Comparison of ENCODE assay signal across 10 cellular contexts in genomic region chr13:48586591-48587103, GRCh38. TPM values are rescaled to one million over a fixed set of nuclear protein-coding genes. Genes with fewer than 3 reads are reported as not detected.
DNase-seq lines count a peak whose midpoint lies in the region; ATAC-seq and TF ChIP-seq lines count a peak whose summit lies in the region.
"Had no signal": no experiment of that assay in that cellular context is flagged by ENCODE, and none has a peak within 500 bp of the region (broad histone marks: within the 10 kb centered on the region; RNA-seq: fewer than 3 reads in every experiment).

No MANE protein-coding gene starts in this region.

- no peak overlapping the region for H4K8ac ChIP-seq in mesendoderm (ENCODE audit: low read depth, low read length)

- no peak overlapping the region for H3K4me3 Mint-ChIP-seq in MCF 10A (ENCODE audit: unreplicated experiment)

- no peak overlapping the region for H2AK5ac ChIP-seq in mesendoderm (ENCODE audit: low read length)

- intact Hi-C loops in breast epithelium (cut with DNase I; ENCODE audit: low total_unique reads) (no loop called here), MCF 10A (cut with micrococcal nuclease) (loop anchor here (10.0 kb wide), 1 partner anchor 782 kb away; no protein-coding TSS in a partner anchor), body of pancreas (cut with DNase I) (loop anchor here (5.0 kb wide), 1 partner anchor 464 kb away; no protein-coding TSS in a partner anchor), aorta (cut with DNase I) (no loop called here)

- TF ChIP-seq CTCF in breast epithelium (IDR thresholded peaks at IDR 0.05), result no peak
- TF ChIP-seq CTCF in MCF 10A (IDR thresholded peaks at IDR 0.05; ENCODE audit: unreplicated experiment), result no peak
- no peak for TF ChIP-seq CTCF in body of pancreas (IDR thresholded peaks at IDR 0.05)

- no peaks in the 10 kb centered on the region for H3K9me3 Mint-ChIP-seq in MCF 10A (ENCODE audit: unreplicated experiment)

- H3K27me3 ChIP-seq in breast epithelium, result no peaks in the 10 kb centered on the region
- H3K27me3 ChIP-seq in body of pancreas, result no peaks in the 10 kb centered on the region
- H3K27me3 ChIP-seq in mesendoderm (ENCODE audit: insufficient read depth, low read length, poor library complexity), result no peaks in the 10 kb centered on the region
- no peaks in the 10 kb centered on the region for H3K27me3 ChIP-seq in aorta (ENCODE audit: control insufficient read depth in 1 of 2, insufficient read depth in 2 of 2, low read length in 1 of 2)

- H2BK120ac ChIP-seq in mesendoderm (ENCODE audit: low read depth, low read length), result no peak overlapping the region

- H3K79me2 ChIP-seq in mesendoderm (ENCODE audit: control insufficient read depth, insufficient read depth, low read length), result no peaks in the 10 kb centered on the region

- DNase-seq in breast epithelium (ENCODE audit: low spot score in 2 of 2), result peak in 1 of 2 donors; percentile 59
- DNase-seq in MCF 10A (ENCODE audit: unreplicated experiment), result no peak
- DNase-seq in body of pancreas, result peak in 1 of 4 donors; percentile 21
- DNase-seq in mesendoderm, result peak; percentile 83
- DNase-seq in aorta, result peak; percentile 73 to 80
- DNase-seq in stimulated activated CD8-positive, alpha-beta memory T cell treated with anti-CD3 and anti-CD28 coated beads, Interleukin-4, amount 100 ng/mL, for 48 hours, result no peak
- DNase-seq in NCI-H2196 (lab: John Stamatoyannopoulos, UW; ENCODE audit: unreplicated experiment), result no peak
- DNase-seq in UCSD-AML1 (lab: John Stamatoyannopoulos, UW; ENCODE audit: unreplicated experiment), result no peak
- DNase-seq: amniotic stem cell, NCI-H2107 had no signal

- H3K4me2 ChIP-seq in mesendoderm (ENCODE audit: low read length), result no peak overlapping the region

- TF ChIP-seq POLR2A in breast epithelium (IDR thresholded peaks at IDR 0.05) (no peak), body of pancreas (IDR thresholded peaks at IDR 0.05) (no peak)

- ATAC-seq in body of pancreas (no peak), aorta (ENCODE audit: low FRiP score) (peak; percentile 45)

- H3K9me3 ChIP-seq in breast epithelium (no peaks in the 10 kb centered on the region), body of pancreas (no peaks in the 10 kb centered on the region), aorta (ENCODE audit: control insufficient read depth, low read length) (no peaks in the 10 kb centered on the region)

- no peak overlapping the region for H2BK15ac ChIP-seq in mesendoderm (replicated peaks; ENCODE audit: low read depth)

- no peak overlapping the region for H3K23ac ChIP-seq in mesendoderm (ENCODE audit: low read length)

- H3K27ac ChIP-seq in breast epithelium (peak overlapping the region; percentile 69 to 77), body of pancreas (peak overlapping the region in 3 of 4 donors; percentile 14 to 38 (median 14)), mesendoderm (ENCODE audit: low read depth, low read length) (peak overlapping the region; percentile 30), aorta (ENCODE audit: low read depth in 1 of 2, low read length in 2 of 2) (no peak overlapping the region)

- no peaks in the 10 kb centered on the region for H3K27me3 Mint-ChIP-seq in MCF 10A (ENCODE audit: insufficient read depth, unreplicated experiment)

- no peak overlapping the region for H3K18ac ChIP-seq in mesendoderm (ENCODE audit: low read length)

- POLR2A ChIA-PET in MCF 10A (lab: Yijun Ruan, JAX), result interaction anchor here (0.8 kb wide), 1 partner anchor 219 kb away, joined by 4 read pairs; no protein-coding TSS in a partner anchor

- 24 to 34% methylated on average over 5 of the region's 5 CpGs for WGBS in body of pancreas, 2 donors
- WGBS in mesendoderm (ENCODE audit: extremely low coverage, insufficient coverage, low lambda C conversion rate), result no CpG with 5 or more reads among the region's 5 CpGs
- 10 to 12% methylated on average over 5 of the region's 5 CpGs for WGBS in aorta, 2 donors

- no peaks in the 10 kb centered on the region for H3K79me1 ChIP-seq in mesendoderm (ENCODE audit: low read length)

- H3K27ac Mint-ChIP-seq in MCF 10A (ENCODE audit: low read depth, unreplicated experiment), result no peak overlapping the region

- H3K36me3 Mint-ChIP-seq in MCF 10A (ENCODE audit: insufficient read depth, unreplicated experiment), result no peaks in the 10 kb centered on the region

- peak overlapping the region; percentile 22 for H3K56ac ChIP-seq in mesendoderm (ENCODE audit: low read length)

- H3K4me1 Mint-ChIP-seq in MCF 10A (ENCODE audit: insufficient read depth, unreplicated experiment), result peaks cover 19% of the 10 kb centered on the region

- no peak overlapping the region for H4K5ac ChIP-seq in mesendoderm (ENCODE audit: low read length)

- no TSS peak for BruUV-seq in MCF 10A (replicated peaks; lab: Mats Ljungman, UMichigan)

- H3K4me3 ChIP-seq in breast epithelium (no peak overlapping the region), body of pancreas (no peak overlapping the region), mesendoderm (ENCODE audit: low read length) (no peak overlapping the region), aorta (ENCODE audit: low read length in 2 of 2) (no peak overlapping the region)

- peaks cover 6 to 10% of the 10 kb centered on the region in 2 donors for H3K4me1 ChIP-seq in breast epithelium
- peaks cover 50% of the 10 kb centered on the region for H3K4me1 ChIP-seq in body of pancreas
- H3K4me1 ChIP-seq in mesendoderm (ENCODE audit: control insufficient read depth, low read depth, low read length), result peaks cover 2% of the 10 kb centered on the region
- peaks cover 0 to 8% of the 10 kb centered on the region in 2 donors for H3K4me1 ChIP-seq in aorta (ENCODE audit: control insufficient read depth in 1 of 2, insufficient read depth in 2 of 2, low read length in 2 of 2)

- CTCF ChIA-PET in MCF 10A (lab: Yijun Ruan, JAX), result interaction anchor here (0.6 kb wide), 1 partner anchor 618 kb away, joined by 3 read pairs; no protein-coding TSS in a partner anchor

- H2BK5ac ChIP-seq in mesendoderm (ENCODE audit: low read length), result peak overlapping the region; percentile 69

- H3K36me3 ChIP-seq in breast epithelium (no peaks in the 10 kb centered on the region), body of pancreas (replicated peaks in 1 of 2; ENCODE audit: insufficient read depth in 1 of 2, low read depth in 2 of 2) (no peaks in the 10 kb centered on the region), mesendoderm (ENCODE audit: control insufficient read depth, insufficient read depth, low read length) (no peaks in the 10 kb centered on the region), aorta (ENCODE audit: control insufficient read depth in 1 of 2, insufficient read depth in 2 of 2, low read length in 1 of 2) (no peaks in the 10 kb centered on the region)

- no peak overlapping the region for H3K9ac ChIP-seq in mesendoderm (ENCODE audit: low read length)

- H3K4ac ChIP-seq in mesendoderm (ENCODE audit: low read depth, low read length), result no peak overlapping the region

RNA-seq across cellular contexts. Expression of gene RCBTB2, which starts 53.8 kb away (rescaled TPM):
- total RNA-seq in breast epithelium (10 to 100 TPM; 10.8 to 16.1 (median 14.9) TPM), MCF 10A (2022) (2.4 TPM in 2 replicates), body of pancreas (1 to 10 TPM; 1.6 to 6.0 TPM), aorta (10 to 100 TPM; 12.6 to 25.7 TPM)
- polyA plus RNA-seq in mesendoderm (2013, experiment 1 of 2), result 8.9 TPM
- 9.0 TPM for polyA plus RNA-seq in mesendoderm (2013, experiment 2 of 2)
- 10 to 100 TPM; 10.9 to 19.8 TPM for polyA plus RNA-seq in aorta

Comparison
In these comparisons a context has a peak if more than half of its experiments do, and no peak if none do; other contexts are left out.
1. intact Hi-C loops: an anchor here in MCF 10A (10.0 kb wide) and body of pancreas (5.0 kb wide); none called in breast epithelium and aorta.
2. DNase-seq: peak in mesendoderm (single experiment) and aorta (2 of 2); none in MCF 10A (single experiment), stimulated activated CD8-positive, alpha-beta memory T cell treated with anti-CD3 and anti-CD28 coated beads, Interleukin-4, amount 100 ng/mL, for 48 hours (single experiment), NCI-H2196 (single experiment) and UCSD-AML1 (single experiment).
3. H3K27ac ChIP-seq: peak in breast epithelium (2 of 2), body of pancreas (3 of 4) and mesendoderm (single experiment); none in aorta (0 of 2).